23 cellular contexts compared by ENCODE assay signal in the genomic region with DNA sequence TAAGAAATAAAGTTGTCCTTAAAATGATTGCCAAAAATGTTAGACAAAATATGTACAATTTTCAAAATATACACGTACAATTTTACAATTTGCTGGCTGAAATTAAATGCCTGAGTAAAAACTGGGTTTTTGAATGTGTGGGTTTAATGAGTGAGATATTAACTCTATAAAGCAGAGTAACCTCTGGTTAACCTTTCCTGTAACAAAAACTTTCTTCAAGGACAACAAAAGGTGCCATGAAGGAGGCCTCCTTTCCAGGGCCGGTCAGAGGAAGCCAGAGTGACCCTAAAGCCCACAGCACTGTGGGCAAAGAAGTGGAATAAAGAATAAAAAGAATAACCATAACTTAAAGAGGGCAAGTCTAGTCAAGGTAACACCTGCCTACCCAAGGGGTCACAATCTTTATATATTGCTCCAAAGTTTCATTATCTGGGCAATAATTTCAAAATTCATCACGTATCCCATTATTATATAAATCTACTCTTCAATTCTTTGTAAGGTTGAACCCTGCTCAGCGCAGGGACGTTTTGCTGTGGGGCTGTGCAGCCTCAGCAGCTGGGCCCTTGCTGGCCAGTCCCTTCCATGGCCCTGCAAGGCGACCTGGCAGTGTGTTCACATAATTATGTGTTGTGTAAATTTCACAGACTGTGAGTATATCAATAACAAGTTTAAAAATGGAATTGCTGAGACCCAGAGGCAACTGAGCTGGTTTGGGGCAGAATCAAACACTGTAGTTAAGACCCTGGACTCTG. TPM values are rescaled to one million over a fixed set of nuclear protein-coding genes. Genes with fewer than 3 reads are reported as not detected.
"Had no signal": no experiment of that assay in that cellular context is flagged by ENCODE, and none has a peak within 500 bp of the region (broad histone marks: within the 10 kb centered on the region; RNA-seq: fewer than 3 reads in every experiment).

No MANE protein-coding gene starts in this region.

- H3K9me3 Mint-ChIP-seq: dendritic cell treated with granulocyte-macrophage colony-stimulating factor and Interleukin-4, amounts not matched to agents 40 ng/mL and 50 ng/mL, for 4 days; effector memory CD8-positive, alpha-beta T cell; natural killer cell treated with Interleukin-12 subunit alpha and Interleukin-12 subunit beta and Interleukin-15 and Interleukin-18, amount 100 ng/mL, for 72 hours; stimulated activated effector memory CD8-positive, alpha-beta T cell treated with anti-CD3 and anti-CD28 coated beads, Interleukin-12 subunit alpha, Interleukin-12 subunit beta, amount 100 ng/mL, for 72 hours; stimulated activated naive CD8-positive, alpha-beta T cell treated with anti-CD3 and anti-CD28 coated beads, Interleukin-15, Interleukin-2, amounts not matched to agents 100 ng/mL and 50 ng/mL, for 24 hours had no signal

- H3K4me1 ChIP-seq: gastrocnemius medialis, tibial artery had no signal

- H3K9me3 ChIP-seq: esophagus muscularis mucosa, gastrocnemius medialis, heart right ventricle, tibial artery had no signal

- H3K4me1 Mint-ChIP-seq: immature natural killer cell had no signal

- H3K4me2 ChIP-seq: smooth muscle cell had no signal

- H3K27ac Mint-ChIP-seq: dendritic cell treated with granulocyte-macrophage colony-stimulating factor and Interleukin-4, amounts not matched to agents 40 ng/mL and 50 ng/mL, for 4 days; effector memory CD8-positive, alpha-beta T cell; immature natural killer cell; natural killer cell treated with Interleukin-12 subunit alpha and Interleukin-12 subunit beta and Interleukin-15 and Interleukin-18, amount 100 ng/mL, for 72 hours; stimulated activated effector memory CD8-positive, alpha-beta T cell treated with anti-CD3 and anti-CD28 coated beads, Interleukin-12 subunit alpha, Interleukin-12 subunit beta, amount 100 ng/mL, for 72 hours; stimulated activated naive CD8-positive, alpha-beta T cell treated with anti-CD3 and anti-CD28 coated beads, Interleukin-15, Interleukin-2, amounts not matched to agents 100 ng/mL and 50 ng/mL, for 24 hours had no signal

- DNase-seq: cerebellar nuclear complex; effector memory CD8-positive, alpha-beta T cell; gastrocnemius medialis; heart right ventricle; immature natural killer cell; left cardiac atrium; left ventricle myocardium superior; mesenchymal stem cell; midbrain; right cardiac atrium; stimulated activated CD4-positive, alpha-beta T cell treated with anti-CD3 and anti-CD28 coated beads, Interleukin-4, amount 100 ng/mL, for 1 hour; stimulated activated CD8-positive, alpha-beta memory T cell treated with anti-CD3 and anti-CD28 coated beads, Interleukin-4, amount 100 ng/mL, for 48 hours; tibial artery had no signal

- H3K4me3 ChIP-seq: esophagus muscularis mucosa, gastrocnemius medialis, heart right ventricle, lung, smooth muscle cell, tibial artery had no signal

- ATAC-seq: effector memory CD8-positive, alpha-beta T cell; gastrocnemius medialis; natural killer cell treated with Interleukin-12 subunit alpha and Interleukin-12 subunit beta and Interleukin-15 and Interleukin-18, amount 100 ng/mL, for 72 hours; stimulated activated effector memory CD8-positive, alpha-beta T cell treated with anti-CD3 and anti-CD28 coated beads, Interleukin-12 subunit alpha, Interleukin-12 subunit beta, amount 100 ng/mL, for 72 hours had no signal

- H3K4me3 Mint-ChIP-seq: dendritic cell treated with granulocyte-macrophage colony-stimulating factor and Interleukin-4, amounts not matched to agents 40 ng/mL and 50 ng/mL, for 4 days; effector memory CD8-positive, alpha-beta T cell; immature natural killer cell; natural killer cell treated with Interleukin-12 subunit alpha and Interleukin-12 subunit beta and Interleukin-15 and Interleukin-18, amount 100 ng/mL, for 72 hours; stimulated activated effector memory CD8-positive, alpha-beta T cell treated with anti-CD3 and anti-CD28 coated beads, Interleukin-12 subunit alpha, Interleukin-12 subunit beta, amount 100 ng/mL, for 72 hours; stimulated activated naive CD8-positive, alpha-beta T cell treated with anti-CD3 and anti-CD28 coated beads, Interleukin-15, Interleukin-2, amounts not matched to agents 100 ng/mL and 50 ng/mL, for 24 hours had no signal

- H3K27me3 Mint-ChIP-seq: stimulated activated naive CD8-positive, alpha-beta T cell treated with anti-CD3 and anti-CD28 coated beads, Interleukin-15, Interleukin-2, amounts not matched to agents 100 ng/mL and 50 ng/mL, for 24 hours had no signal

- H3K27ac ChIP-seq: epithelial cell of prostate, esophagus muscularis mucosa, gastrocnemius medialis, tibial artery had no signal

- H3K36me3 Mint-ChIP-seq: immature natural killer cell; natural killer cell treated with Interleukin-12 subunit alpha and Interleukin-12 subunit beta and Interleukin-15 and Interleukin-18, amount 100 ng/mL, for 72 hours; stimulated activated effector memory CD8-positive, alpha-beta T cell treated with anti-CD3 and anti-CD28 coated beads, Interleukin-12 subunit alpha, Interleukin-12 subunit beta, amount 100 ng/mL, for 72 hours had no signal

- H3K36me3 ChIP-seq: esophagus muscularis mucosa, gastrocnemius medialis, heart right ventricle, tibial artery had no signal

RNA-seq across cellular contexts. Expression of gene MAL, which starts 16.3 kb away (rescaled TPM):
- total RNA-seq: fibroblast of villous mesenchyme, smooth muscle cell, temporal lobe had no signal
